In genomic region chr3:26750263-26750662, GRCh38 we compare ENCODE assay signal across 28 cellular contexts.
"Had no signal": no experiment of that assay in that cellular context is flagged by ENCODE, and none has a peak within 500 bp of the region (broad histone marks: within the 10 kb centered on the region; RNA-seq: fewer than 3 reads in every experiment).

No MANE protein-coding gene starts in this region.

- DNase-seq: stimulated activated CD4-positive, alpha-beta T cell treated with anti-CD3 and anti-CD28 coated beads, Interleukin-2, amount 100 ng/mL, for 48 hours; stimulated activated CD4-positive, alpha-beta T cell treated with anti-CD3 and anti-CD28 coated beads, Interleukin-4, amount 100 ng/mL, for 1 hour; stimulated activated CD4-positive, alpha-beta T cell treated with anti-CD3 and anti-CD28 coated beads, Interleukin-4, amount 100 ng/mL, for 24 hours; stimulated activated CD4-positive, alpha-beta T cell treated with anti-CD3 and anti-CD28 coated beads, Interleukin-4, amount 100 ng/mL, for 4 hours; stimulated activated CD8-positive, alpha-beta memory T cell treated with anti-CD3 and anti-CD28 coated beads, Interleukin-4, amount 100 ng/mL, for 48 hours; stimulated activated naive B cell treated with anti-CD40 and anti-IgM and Interleukin-4, amounts not matched to agents 10 μg/mL and 1 μg/mL and 100 μg/mL, for 72 hours; stimulated activated naive CD4-positive, alpha-beta T cell; stimulated activated naive CD4-positive, alpha-beta T cell treated with Interleukin-2 at 50 U/mL for 16 hours; stimulated activated naive CD8-positive, alpha-beta T cell treated with anti-CD3 and anti-CD28 coated beads, Interleukin-15, amount 100 ng/mL, for 72 hours; stimulated activated naive CD8-positive, alpha-beta T cell treated with anti-CD3 and anti-CD28 coated beads, Interleukin-15, Interleukin-2, amounts not matched to agents 100 U/mL and 50 U/mL, for 24 hours; stomach; substantia nigra; testis; thyroid gland; tibial artery; transverse colon; trophoblast cell; upper lobe of left lung; upper lobe of right lung; uterus had no signal

- ATAC-seq: stimulated activated effector memory CD8-positive, alpha-beta T cell treated with anti-CD3 and anti-CD28 coated beads, Interleukin-12 subunit alpha, Interleukin-12 subunit beta, amount 100 ng/mL, for 72 hours; stimulated activated naive B cell treated with anti-CD40 and anti-IgM and Interleukin-4, amounts not matched to agents 10 μg/mL and 1 μg/mL and 100 μg/mL, for 72 hours; stimulated activated naive CD8-positive, alpha-beta T cell treated with anti-CD3 and anti-CD28 coated beads, Interleukin-15, amount 100 ng/mL, for 72 hours; stimulated activated naive CD8-positive, alpha-beta T cell treated with anti-CD3 and anti-CD28 coated beads, Interleukin-15, Interleukin-2, amounts not matched to agents 100 U/mL and 50 U/mL, for 24 hours; upper lobe of right lung had no signal

- H3K4me3 Mint-ChIP-seq: stimulated activated effector memory CD8-positive, alpha-beta T cell treated with anti-CD3 and anti-CD28 coated beads, Interleukin-12 subunit alpha, Interleukin-12 subunit beta, amount 100 ng/mL, for 72 hours; stimulated activated naive B cell treated with anti-CD40 and anti-IgM and Interleukin-4, amounts not matched to agents 10 μg/mL and 1 μg/mL and 100 μg/mL, for 72 hours; stimulated activated naive CD8-positive, alpha-beta T cell treated with anti-CD3 and anti-CD28 coated beads, Interleukin-15, amount 100 ng/mL, for 72 hours; stimulated activated naive CD8-positive, alpha-beta T cell treated with anti-CD3 and anti-CD28 coated beads, Interleukin-15, Interleukin-2, amounts not matched to agents 100 ng/mL and 50 ng/mL, for 24 hours; type B pancreatic cell had no signal

- H3K9me3 ChIP-seq: stomach, suprapubic skin, testis, thoracic aorta, thyroid gland, tibial artery, tibial nerve, transverse colon, upper lobe of left lung, upper lobe of right lung, uterus, vagina had no signal

- FAIRE-seq: urothelium cell line had no signal

- H3K4me3 ChIP-seq: stomach, suprapubic skin, testis, thoracic aorta, thyroid gland, tibial artery, tibial nerve, transverse colon, upper lobe of left lung, upper lobe of right lung, uterus, vagina had no signal

- H3K36me3 Mint-ChIP-seq: stimulated activated effector memory CD8-positive, alpha-beta T cell treated with anti-CD3 and anti-CD28 coated beads, Interleukin-12 subunit alpha, Interleukin-12 subunit beta, amount 100 ng/mL, for 72 hours; stimulated activated naive B cell treated with anti-CD40 and anti-IgM and Interleukin-4, amounts not matched to agents 10 μg/mL and 1 μg/mL and 100 μg/mL, for 72 hours; type B pancreatic cell had no signal

- H3K27me3 Mint-ChIP-seq: stimulated activated naive B cell treated with anti-CD40 and anti-IgM and Interleukin-4, amounts not matched to agents 10 μg/mL and 1 μg/mL and 100 μg/mL, for 72 hours; stimulated activated naive CD8-positive, alpha-beta T cell treated with anti-CD3 and anti-CD28 coated beads, Interleukin-15, amount 100 ng/mL, for 72 hours; stimulated activated naive CD8-positive, alpha-beta T cell treated with anti-CD3 and anti-CD28 coated beads, Interleukin-15, Interleukin-2, amounts not matched to agents 100 ng/mL and 50 ng/mL, for 24 hours; type B pancreatic cell had no signal

- H3K36me3 ChIP-seq: stomach, suprapubic skin, thoracic aorta, thyroid gland, tibial artery, tibial nerve, transverse colon, upper lobe of left lung, upper lobe of right lung, uterus, vagina had no signal

- H3K27me3 ChIP-seq: stomach, suprapubic skin, testis, thyroid gland, tibial artery, tibial nerve, transverse colon, upper lobe of left lung, upper lobe of right lung, uterus, vagina had no signal

- H3K27ac ChIP-seq: stomach, suprapubic skin, testis, thoracic aorta, thyroid gland, tibial artery, tibial nerve, transverse colon, upper lobe of left lung, upper lobe of right lung, uterus, vagina had no signal

- H3K4me1 Mint-ChIP-seq: stimulated activated effector memory CD8-positive, alpha-beta T cell treated with anti-CD3 and anti-CD28 coated beads, Interleukin-12 subunit alpha, Interleukin-12 subunit beta, amount 100 ng/mL, for 72 hours; stimulated activated naive B cell treated with anti-CD40 and anti-IgM and Interleukin-4, amounts not matched to agents 10 μg/mL and 1 μg/mL and 100 μg/mL, for 72 hours; stimulated activated naive CD8-positive, alpha-beta T cell treated with anti-CD3 and anti-CD28 coated beads, Interleukin-15, amount 100 ng/mL, for 72 hours had no signal

- H3K9me3 Mint-ChIP-seq: type B pancreatic cell had no signal

- H3K27ac Mint-ChIP-seq: stimulated activated effector memory CD8-positive, alpha-beta T cell treated with anti-CD3 and anti-CD28 coated beads, Interleukin-12 subunit alpha, Interleukin-12 subunit beta, amount 100 ng/mL, for 72 hours; stimulated activated naive B cell treated with anti-CD40 and anti-IgM and Interleukin-4, amounts not matched to agents 10 μg/mL and 1 μg/mL and 100 μg/mL, for 72 hours; stimulated activated naive CD8-positive, alpha-beta T cell treated with anti-CD3 and anti-CD28 coated beads, Interleukin-15, amount 100 ng/mL, for 72 hours; stimulated activated naive CD8-positive, alpha-beta T cell treated with anti-CD3 and anti-CD28 coated beads, Interleukin-15, Interleukin-2, amounts not matched to agents 100 ng/mL and 50 ng/mL, for 24 hours; type B pancreatic cell had no signal

- H3K4me1 ChIP-seq: stomach, suprapubic skin, testis, thyroid gland, tibial artery, tibial nerve, transverse colon, upper lobe of left lung, upper lobe of right lung, uterus, vagina had no signal
